ENCODE assay signal across 33 cellular contexts in genomic region chr9:134010310-134010709, GRCh38.
"Had no signal": no experiment of that assay in that cellular context is flagged by ENCODE, and none has a peak within 500 bp of the region (broad histone marks: within the 10 kb centered on the region; RNA-seq: fewer than 3 reads in every experiment).

No MANE protein-coding gene starts in this region.

- H3K27ac ChIP-seq: adrenal gland, Peyer's patch, VCaP had no signal

- H3K4me3 ChIP-seq: adrenal gland, MG63, Peyer's patch had no signal

- ATAC-seq: activated naive CD4-positive, alpha-beta T cell treated with anti-CD3 and anti-CD28 coated beads, Interleukin-2, amount 50 U/mL, for 72 hours; activated T-cell treated with anti-CD3 and anti-CD28 coated beads, Interleukin-2, amount 50 U/mL, for 4 hours; PC-3 had no signal

- H3K4me1 ChIP-seq: adrenal gland, Peyer's patch had no signal

- DNase-seq: activated B cell treated with CpG ODN at 0.5 μM for 24 hours; activated CD4-positive, alpha-beta memory T cell treated with anti-CD3 and anti-CD28 coated beads for 36 hours; activated CD4-positive, alpha-beta T cell treated with anti-CD3 and anti-CD28 coated beads for 4 hours; activated CD4-positive, alpha-beta T cell treated with anti-CD3 and anti-CD28 coated beads, Interleukin-2, amount 50 U/mL, for 1 hour; activated CD4-positive, CD25-positive, alpha-beta regulatory T cell treated with anti-CD3 and anti-CD28 coated beads, Interleukin-2, amount 50 U/mL, for 72 hours; activated CD8-positive, alpha-beta memory T cell treated with anti-CD3 and anti-CD28 coated beads, Interleukin-2, amount 50 U/mL, for 4 hours; activated gamma-delta T cell treated with Interleukin-2 at 50 U/mL for 16 hours; activated naive CD4-positive, alpha-beta T cell treated with anti-CD3 and anti-CD28 coated beads for 36 hours; activated T-cell treated with anti-CD3 and anti-CD28 coated beads for 4 hours; activated T-cell treated with anti-CD3 and anti-CD28 coated beads, Interleukin-2, amount 50 U/mL, for 4 hours; Kasumi-1; KG1; MG63; NCI-H1048; NCI-H1105 treated with DMSO at 0.1 percent for 48 hours; NCI-H1436; NCI-H1694; NCI-H1930; NCI-H2081 treated with DMSO at 0.1 percent for 48 hours; NCI-H345; NK-92 treated with Interleukin-12 subunit alpha and Interleukin-12 subunit beta, amount 100 ng/mL, for 24 hours; PC-3; Peyer's patch; Right ventricle myocardium superior; SW 1271; T-helper 1 cell; T-helper 2 cell; T-helper 9 cell had no signal

- H3K27me3 ChIP-seq: adrenal gland, MG63, Peyer's patch had no signal

- H3K9me3 ChIP-seq: adrenal gland, Peyer's patch had no signal

- FAIRE-seq: astrocyte, bronchial epithelial cell had no signal

- H3K36me3 ChIP-seq: adrenal gland, MG63, Peyer's patch had no signal
